8 cellular contexts compared by ENCODE assay signal in the genomic region with DNA sequence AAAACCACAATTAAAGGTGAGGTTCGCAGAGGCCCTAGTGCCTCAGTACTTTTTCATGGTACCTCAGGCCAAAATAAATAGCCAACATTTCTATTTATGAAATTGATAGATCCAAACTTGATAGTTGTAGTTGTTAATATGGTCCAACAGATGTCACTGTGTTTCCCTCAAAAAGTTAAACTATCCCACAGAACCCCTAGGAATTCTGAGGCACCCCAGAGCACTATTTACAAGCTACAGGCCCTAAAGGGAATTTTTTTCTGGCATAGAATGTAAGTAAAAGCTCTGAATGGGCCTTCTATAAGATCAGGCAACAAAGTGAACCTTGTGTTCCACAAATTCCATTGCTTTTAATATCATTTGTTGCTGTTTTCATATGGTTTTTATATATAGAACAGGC. TPM values are rescaled to one million over a fixed set of nuclear protein-coding genes. Genes with fewer than 3 reads are reported as not detected.
DNase-seq lines count a peak whose midpoint lies in the region; ATAC-seq, FAIRE-seq and TF ChIP-seq lines count a peak whose summit lies in the region.

No MANE protein-coding gene starts in this region.

- H3K4me1 ChIP-seq in right lobe of liver (peaks cover 0 to 4% (median 0%) of the 10 kb centered on the region in 4 donors), upper lobe of left lung (peaks cover 0 to 6% (median 1%) of the 10 kb centered on the region in 4 donors), aorta (ENCODE audit: control insufficient read depth in 1 of 2, insufficient read depth in 2 of 2, low read length in 2 of 2) (no peaks in the 10 kb centered on the region)

- no peaks in the 10 kb centered on the region for H3K27me3 ChIP-seq in right lobe of liver
- no peaks in the 10 kb centered on the region for H3K27me3 ChIP-seq in upper lobe of left lung
- peaks cover 0 to 1% of the 10 kb centered on the region in 2 donors for H3K27me3 ChIP-seq in aorta (ENCODE audit: control insufficient read depth in 1 of 2, insufficient read depth in 2 of 2, low read length in 1 of 2)

- ATAC-seq in right lobe of liver, result no peak
- ATAC-seq in upper lobe of left lung (ENCODE audit: low FRiP score in 2 of 2), result no peak
- ATAC-seq in aorta (ENCODE audit: low FRiP score), result no peak

- TF ChIP-seq EP300 in upper lobe of left lung (IDR thresholded peaks at IDR 0.05), result no peak

- H3K27ac ChIP-seq in VCaP (no peak overlapping the region), right lobe of liver (no peak overlapping the region), upper lobe of left lung (no peak overlapping the region), aorta (ENCODE audit: low read depth in 1 of 2, low read length in 2 of 2) (no peak overlapping the region)

- no peak for FAIRE-seq in urothelium cell line (lab: Jason Lieb, UNC)

- 33% methylated on average over 1 of the region's 1 CpG for WGBS in right lobe of liver (ENCODE audit: insufficient coverage, low coverage, low lambda C conversion rate, missing lambda C conversion rate)
- 70 to 91% methylated on average over 1 of the region's 1 CpG for WGBS in upper lobe of left lung, 2 donors
- 47 to 53% methylated on average over 1 of the region's 1 CpG for WGBS in aorta, 2 donors

- no peaks in the 10 kb centered on the region for H3K9me3 ChIP-seq in right lobe of liver
- H3K9me3 ChIP-seq in upper lobe of left lung, result no peaks in the 10 kb centered on the region
- no peaks in the 10 kb centered on the region for H3K9me3 ChIP-seq in aorta (ENCODE audit: control insufficient read depth, low read length)

- TF ChIP-seq CTCF in AG10803 (conservative IDR thresholded peaks at IDR 0.05; ENCODE audit: low read length), result peak; percentile 53
- peak; percentile 3 for TF ChIP-seq CTCF in GM13977 (IDR thresholded peaks at IDR 0.05; ENCODE audit: extremely low read depth, insufficient read depth, missing control alignments)
- peak; percentile 64 for TF ChIP-seq CTCF in VCaP (conservative IDR thresholded peaks at IDR 0.05)
- peak; percentile 31 to 43 (median 40) for TF ChIP-seq CTCF in right lobe of liver (IDR thresholded peaks at IDR 0.05)
- peak in 2 of 6 experiments; percentile 19 to 26 for TF ChIP-seq CTCF in upper lobe of left lung (IDR thresholded peaks at IDR 0.05)

- H3K36me3 ChIP-seq in right lobe of liver (no peaks in the 10 kb centered on the region), upper lobe of left lung (no peaks in the 10 kb centered on the region), aorta (ENCODE audit: control insufficient read depth in 1 of 2, insufficient read depth in 2 of 2, low read length in 1 of 2) (no peaks in the 10 kb centered on the region)

- intact Hi-C loops in right lobe of liver (cut with DNase I) (loop anchor here in 1 of 2 donors (10.0 kb wide), 1 partner anchor 431 kb away; no protein-coding TSS in a partner anchor), aorta (cut with DNase I) (loop anchor here (5.0 to 10.0 kb wide), 2 partner anchors 201 to 579 kb away; no protein-coding TSS in a partner anchor)

- DNase-seq in AG10803 (ENCODE audit: low read depth), result peak; percentile 27
- DNase-seq in GM13977 (ENCODE audit: low spot score), result no peak
- DNase-seq in right lobe of liver, result no peak
- DNase-seq in upper lobe of left lung, result no peak
- no peak for DNase-seq in COLO668 (lab: John Stamatoyannopoulos, UW; ENCODE audit: unreplicated experiment)
- DNase-seq in aorta, result no peak
- DNase-seq in urothelium cell line (ENCODE audit: low spot score), result no peak

- H3K4me3 ChIP-seq in AG10803 (ENCODE audit: low read length), result no peak overlapping the region
- no peak overlapping the region for H3K4me3 ChIP-seq in right lobe of liver
- no peak overlapping the region for H3K4me3 ChIP-seq in upper lobe of left lung
- H3K4me3 ChIP-seq in aorta (ENCODE audit: low read length in 2 of 2), result no peak overlapping the region

- in situ Hi-C loops in GM13977 (cut with MboI; ENCODE audit: low pct_unique_long_range_greater_than_20kb, low sequenced_read_pairs, unreplicated experiment), result no loop called here

- TF ChIP-seq POLR2A in right lobe of liver (IDR thresholded peaks at IDR 0.05) (no peak), upper lobe of left lung (IDR thresholded peaks at IDR 0.05) (no peak)

RNA-seq across cellular contexts. Expression of a gene that starts 3.8 kb away (rescaled TPM):
- 10 to 100 TPM in 2 of 6 experiments, 1 to 10 TPM in 4; 4.4 to 19.2 (median 8.3) TPM for total RNA-seq in right lobe of liver
- total RNA-seq in upper lobe of left lung, result 10 to 100 TPM in 4 of 6 donors, 1 to 10 TPM in 2; 5.9 to 47.5 (median 30.5) TPM
- 10 to 100 TPM; 21.9 to 34.3 TPM for total RNA-seq in aorta
- polyA plus RNA-seq in aorta, result 10 to 100 TPM in 1 of 2 donors, 1 to 10 TPM in 1; 2.7 to 40.4 TPM
